ENCODE assay signal across 8 cellular contexts in the genomic region with DNA sequence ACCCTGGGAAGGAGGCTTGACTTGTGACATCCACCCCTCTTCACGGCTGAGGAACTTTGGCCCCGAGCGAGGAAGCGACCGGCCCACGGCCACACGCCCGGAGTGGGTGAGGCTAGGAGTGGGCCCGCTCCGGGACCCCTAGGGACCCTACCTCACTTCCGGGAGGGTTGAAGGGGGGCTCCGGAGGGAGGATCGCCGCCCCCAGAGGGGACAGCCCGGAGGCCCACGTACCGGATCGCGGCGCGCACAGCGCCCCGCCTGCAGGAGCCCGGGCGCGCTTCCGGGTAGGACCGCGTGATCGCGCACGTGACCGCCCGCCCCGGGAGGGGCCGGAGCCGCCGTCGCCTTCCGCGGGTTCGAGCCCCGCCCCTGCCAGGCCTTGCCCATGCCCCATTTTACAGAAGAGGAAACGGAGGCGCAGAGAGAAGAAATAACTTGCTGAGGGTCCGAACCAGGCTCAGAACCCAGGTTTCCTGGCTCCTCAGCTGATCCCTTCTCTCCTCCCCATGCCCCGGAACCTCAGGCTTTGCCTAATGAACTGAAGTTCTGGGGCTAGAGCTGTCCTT. TPM values are rescaled to one million over a fixed set of nuclear protein-coding genes. Genes with fewer than 3 reads are reported as not detected.
DNase-seq lines count a peak whose midpoint lies in the region; ATAC-seq and TF ChIP-seq lines count a peak whose summit lies in the region.

A gene (minus strand): TSS at position 280 of the 566 bp plus-strand sequence. CDS start 3,695 bp downstream, outside the sequence.

- no peaks in the 10 kb centered on the region for H3K9me3 Mint-ChIP-seq in activated naive CD8-positive, alpha-beta T cell treated with anti-CD3 and anti-CD28 coated beads, Interleukin-2, amount 10 ng/mL, durations not matched to agents 7 days and 5 days

- WGBS in transverse colon (ENCODE audit: low coverage in 1 of 2), 2 donors: 3% methylated on average over 47 of the region's 47 CpGs; no CpG with 5 or more reads in 1 of the 2 donors

- in situ Hi-C loops in transverse colon (cut with MboI; ENCODE audit: low pct_ligation_motif_present in 1 of 4, low pct_unique_long_range_greater_than_20kb in 1 of 4, low sequenced_read_pairs in 3 of 4): no loop called here

- POLR2A ChIA-PET in activated naive CD8-positive, alpha-beta T cell treated with anti-CD3 and anti-CD28 coated beads, Interleukin-2, amount 10 ng/mL, durations not matched to agents 7 days and 5 days (lab: Charles Lee): interaction anchor here (0.8 to 1.7 kb wide), 3 partner anchors 25 to 32 kb away, joined by 3 to 6 read pairs (median 4); a partner anchor contains a TSS

- H3K27ac ChIP-seq in HUES48 (ENCODE audit: low read depth, low read length) (peak within 1 kb of the TSS; percentile 37), cardiac muscle cell (peak within 1 kb of the TSS; percentile 67), transverse colon (peak within 1 kb of the TSS; percentile 89 to 97 (median 94))

- peaks cover 14% of the 10 kb centered on the region for H3K36me3 Mint-ChIP-seq in activated naive CD8-positive, alpha-beta T cell treated with anti-CD3 and anti-CD28 coated beads, Interleukin-2, amount 10 ng/mL, durations not matched to agents 7 days and 5 days

- H3K4me3 ChIP-seq in HUES48 (ENCODE audit: low read depth, low read length): peak within 1 kb of the TSS; percentile 77
- H3K4me3 ChIP-seq in cardiac muscle cell: peak within 1 kb of the TSS; percentile 52
- H3K4me3 ChIP-seq in transverse colon: peak within 1 kb of the TSS; percentile 61 to 98 (median 95)

- H3K27me3 Mint-ChIP-seq in activated naive CD8-positive, alpha-beta T cell treated with anti-CD3 and anti-CD28 coated beads, Interleukin-2, amount 10 ng/mL, durations not matched to agents 7 days and 5 days: peaks cover 7% of the 10 kb centered on the region

- H3K27me3 ChIP-seq in HUES48 (ENCODE audit: control insufficient read depth, insufficient read depth, low read length): no peaks in the 10 kb centered on the region
- H3K27me3 ChIP-seq in cardiac muscle cell: no peaks in the 10 kb centered on the region
- no peaks in the 10 kb centered on the region for H3K27me3 ChIP-seq in transverse colon

- peak within 1 kb of the TSS; percentile 90 for H3K4me3 Mint-ChIP-seq in activated naive CD8-positive, alpha-beta T cell treated with anti-CD3 and anti-CD28 coated beads, Interleukin-2, amount 10 ng/mL, durations not matched to agents 7 days and 5 days

- peak; percentile 47 for DNase-seq in DMS53 treated with DMSO at 0.1 percent for 48 hours (lab: John Stamatoyannopoulos, UW; ENCODE audit: unreplicated experiment)
- peak; percentile 64 for DNase-seq in SKM-1 (lab: John Stamatoyannopoulos, UW; ENCODE audit: unreplicated experiment)
- peak; percentile 91 for DNase-seq in activated naive CD8-positive, alpha-beta T cell treated with anti-CD3 and anti-CD28 coated beads, Interleukin-2, amount 10 ng/mL, durations not matched to agents 7 days and 5 days
- DNase-seq in cardiac muscle cell (ENCODE audit: low read depth in 1 of 2, low spot score in 1 of 2): peak; percentile 69 to 82
- DNase-seq in posterior cingulate gyrus: peak; percentile 61 to 97 (median 78)
- peak; percentile 87 for DNase-seq in transverse colon

- TF ChIP-seq CTCF in cardiac muscle cell (IDR thresholded peaks at IDR 0.05; ENCODE audit: low read depth, low read length) (no peak), transverse colon (IDR thresholded peaks at IDR 0.05) (peak in 2 of 5 experiments; percentile 10 to 16)

- H3K4me1 ChIP-seq in HUES48 (ENCODE audit: control insufficient read depth, insufficient read depth, low read length): peaks cover 6% of the 10 kb centered on the region
- no peaks in the 10 kb centered on the region for H3K4me1 ChIP-seq in cardiac muscle cell (ENCODE audit: low read depth)
- H3K4me1 ChIP-seq in transverse colon: peaks cover 5 to 19% (median 9%) of the 10 kb centered on the region in 4 donors

- no peak for TF ChIP-seq EP300 in transverse colon (IDR thresholded peaks at IDR 0.05; ENCODE audit: low read depth)

- peak; percentile 87 for ATAC-seq in GM21390 (IDR thresholded peaks at IDR 0.05; ENCODE audit: unreplicated experiment)
- peak; percentile 94 for ATAC-seq in activated naive CD8-positive, alpha-beta T cell treated with anti-CD3 and anti-CD28 coated beads, Interleukin-2, amount 10 ng/mL, durations not matched to agents 7 days and 5 days (ENCODE audit: low read depth)

- TF ChIP-seq POLR2A in transverse colon (IDR thresholded peaks at IDR 0.05): peak; percentile 93

- H3K9me3 ChIP-seq in HUES48 (ENCODE audit: control insufficient read depth, insufficient read depth, low read length) (no peaks in the 10 kb centered on the region), cardiac muscle cell (ENCODE audit: low read depth) (no peaks in the 10 kb centered on the region), transverse colon (no peaks in the 10 kb centered on the region)

- peak within 1 kb of the TSS; percentile 77 for H3K9ac ChIP-seq in HUES48 (ENCODE audit: low read depth, low read length)

- peaks cover 33% of the 10 kb centered on the region for H3K36me3 ChIP-seq in HUES48 (ENCODE audit: control insufficient read depth, insufficient read depth, low read length)
- peaks cover 8% of the 10 kb centered on the region for H3K36me3 ChIP-seq in cardiac muscle cell
- H3K36me3 ChIP-seq in transverse colon: peaks cover 0 to 18% (median 0%) of the 10 kb centered on the region in 4 donors

- peak within 1 kb of the TSS; percentile 89 for H3K27ac Mint-ChIP-seq in activated naive CD8-positive, alpha-beta T cell treated with anti-CD3 and anti-CD28 coated beads, Interleukin-2, amount 10 ng/mL, durations not matched to agents 7 days and 5 days

- intact Hi-C loops in posterior cingulate gyrus (cut with DNase I) (no loop called here), transverse colon (cut with DNase I; ENCODE audit: low total_unique reads) (no loop called here)

- peaks cover 20% of the 10 kb centered on the region for H3K4me1 Mint-ChIP-seq in activated naive CD8-positive, alpha-beta T cell treated with anti-CD3 and anti-CD28 coated beads, Interleukin-2, amount 10 ng/mL, durations not matched to agents 7 days and 5 days

RNA-seq across cellular contexts. Expression of the gene that starts here (rescaled TPM):
- 10 to 100 TPM; 88.5 to 91.9 TPM for total RNA-seq in activated naive CD8-positive, alpha-beta T cell treated with anti-CD3 and anti-CD28 coated beads, Interleukin-2, amount 10 ng/mL, durations not matched to agents 7 days and 5 days
- 32.1 and 58.6 TPM in 2 replicates for total RNA-seq in cardiac muscle cell
- 60.9 and 101 TPM in 2 replicates for polyA plus RNA-seq in cardiac muscle cell
- total RNA-seq in transverse colon: 100 to 1,000 TPM in 2 of 4 donors, 10 to 100 TPM in 2; 62.9 to 160 (median 95.1) TPM

Comparison
In these comparisons a context has a peak if more than half of its experiments do, and no peak if none do; other contexts are left out.
1. Peak in every context shown above with its lines: DNase-seq, ATAC-seq, H3K4me3 ChIP-seq and H3K27ac ChIP-seq.
2. H3K27ac ChIP-seq: peak in every context shown above with its lines; median percentile 94 in transverse colon; 67 in cardiac muscle cell; 37 in HUES48.